23 cellular contexts compared by ENCODE assay signal in genomic region chr2:16141641-16141921, GRCh38.
"Had no signal": no experiment of that assay in that cellular context is flagged by ENCODE, and none has a peak within 500 bp of the region (broad histone marks: within the 10 kb centered on the region; RNA-seq: fewer than 3 reads in every experiment).

No MANE protein-coding gene starts in this region.

- H3K4me3 ChIP-seq: dorsolateral prefrontal cortex, left lung, ovary, thoracic aorta, tibial nerve, upper lobe of left lung had no signal

- H3K4me1 ChIP-seq: left lung, tibial nerve, upper lobe of left lung had no signal

- H3K36me3 Mint-ChIP-seq: immature natural killer cell; naive thymus-derived CD8-positive, alpha-beta T cell; stimulated activated effector memory CD8-positive, alpha-beta T cell treated with anti-CD3 and anti-CD28 coated beads, Interleukin-12 subunit alpha, Interleukin-12 subunit beta, amount 100 ng/mL, for 72 hours had no signal

- H3K36me3 ChIP-seq: left lung, ovary, thoracic aorta, tibial nerve, upper lobe of left lung had no signal

- H3K4me3 Mint-ChIP-seq: immature natural killer cell; naive thymus-derived CD8-positive, alpha-beta T cell; nephron progenitor cell; stimulated activated effector memory CD8-positive, alpha-beta T cell treated with anti-CD3 and anti-CD28 coated beads, Interleukin-12 subunit alpha, Interleukin-12 subunit beta, amount 100 ng/mL, for 72 hours had no signal

- H3K9me3 ChIP-seq: left lung, ovary, thoracic aorta, tibial nerve, upper lobe of left lung had no signal

- FAIRE-seq: frontal cortex, urothelium cell line had no signal

- H3K4me1 Mint-ChIP-seq: immature natural killer cell; naive thymus-derived CD8-positive, alpha-beta T cell; stimulated activated effector memory CD8-positive, alpha-beta T cell treated with anti-CD3 and anti-CD28 coated beads, Interleukin-12 subunit alpha, Interleukin-12 subunit beta, amount 100 ng/mL, for 72 hours had no signal

- H3K27me3 ChIP-seq: dorsolateral prefrontal cortex, left lung, ovary, tibial nerve, upper lobe of left lung had no signal

- ATAC-seq: left lung, sciatic nerve had no signal

- H3K27ac ChIP-seq: dorsolateral prefrontal cortex, left lung, ovary, thoracic aorta, tibial nerve, upper lobe of left lung had no signal

- H3K27me3 Mint-ChIP-seq: naive thymus-derived CD8-positive, alpha-beta T cell had no signal

- H3K27ac Mint-ChIP-seq: stimulated activated effector memory CD8-positive, alpha-beta T cell treated with anti-CD3 and anti-CD28 coated beads, Interleukin-12 subunit alpha, Interleukin-12 subunit beta, amount 100 ng/mL, for 72 hours had no signal

- DNase-seq: cerebellar nuclear complex; dorsolateral prefrontal cortex; effector CD4-positive, alpha-beta T cell; hypothalamus; immature natural killer cell; islet precursor cell; left lung; mesenchymal stem cell; midbrain; nephron progenitor cell; nucleus accumbens; ovary; stimulated activated CD4-positive, alpha-beta T cell treated with anti-CD3 and anti-CD28 coated beads, Interleukin-2, amount 100 ng/mL, for 24 hours; stimulated activated CD4-positive, alpha-beta T cell treated with anti-CD3 and anti-CD28 coated beads, Interleukin-4, amount 100 ng/mL, for 24 hours; stimulated activated naive CD8-positive, alpha-beta T cell treated with anti-CD3 and anti-CD28 coated beads, Interleukin-15, Interleukin-2, amounts not matched to agents 100 U/mL and 50 U/mL, for 24 hours; upper lobe of left lung had no signal
